ENCODE assay signal across 8 cellular contexts in the genomic region with DNA sequence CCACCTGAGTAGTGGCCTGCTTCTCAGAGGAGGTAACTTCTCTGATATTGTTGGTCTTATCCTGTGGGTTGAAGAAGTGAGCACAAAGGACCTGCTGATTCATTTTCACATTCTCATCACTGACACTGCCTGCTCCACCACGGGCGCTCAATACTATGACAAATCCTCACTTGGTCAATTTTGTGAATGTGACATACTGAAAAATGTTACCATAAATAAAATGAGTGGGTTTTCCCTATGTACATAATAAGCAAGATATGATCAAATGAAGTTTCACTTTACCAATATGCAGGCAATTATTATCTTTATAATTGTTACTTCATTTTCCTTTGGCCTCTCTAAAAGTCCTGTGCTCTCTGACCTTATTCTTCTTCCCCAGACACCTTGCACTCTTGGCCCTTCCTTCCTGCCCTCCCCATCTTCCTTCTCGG.
DNase-seq lines count a peak whose midpoint lies in the region; ATAC-seq, FAIRE-seq and TF ChIP-seq lines count a peak whose summit lies in the region.

No MANE protein-coding gene starts in this region.

- H3K36me3 ChIP-seq in liver (ENCODE audit: control insufficient read depth in 4 of 4, insufficient read depth in 3 of 4, low read depth in 1 of 4, low read length in 3 of 4) (no peaks in the 10 kb centered on the region), HepG2 (replicated peaks in 1 of 2; ENCODE audit: control insufficient read depth in 1 of 2, insufficient read depth in 2 of 2, low read length in 2 of 2) (no peaks in the 10 kb centered on the region)

- peak overlapping the region; percentile 80 for H3K4me3 Mint-ChIP-seq in activated naive CD4-positive, alpha-beta T cell treated with anti-CD3 and anti-CD28 coated beads, Interleukin-2, amount 50 U/mL, for 24 hours

- H3K4me3 ChIP-seq in liver (ENCODE audit: low read depth in 1 of 3, low read length in 3 of 3) (no peak overlapping the region), HepG2 (replicated peaks in 1 of 3; ENCODE audit: insufficient read depth in 1 of 3, low read depth in 2 of 3, low read length in 3 of 3) (no peak overlapping the region), skin epidermis (no peak overlapping the region)

- no peak for TF ChIP-seq POLR2A in HepG2 (IDR thresholded peaks at IDR 0.05; ENCODE audit: insufficient read depth in 1 of 2, low read depth in 2 of 2, low read length in 2 of 2)

- H3K27me3 ChIP-seq in liver (ENCODE audit: control insufficient read depth in 4 of 4, insufficient read depth in 4 of 4, low read length in 3 of 4) (peaks cover 0 to 2% (median 0%) of the 10 kb centered on the region in 4 donors), HepG2 (ENCODE audit: control insufficient read depth in 1 of 2, insufficient read depth in 2 of 2, low read length in 2 of 2) (peaks cover 0 to 9% of the 10 kb centered on the region in 2 experiments; a peak in 1 of 5 replicates)

- no peak overlapping the region for H2AFZ ChIP-seq in HepG2 (ENCODE audit: low read length)

- no peaks in the 10 kb centered on the region for H3K9me3 Mint-ChIP-seq in activated naive CD4-positive, alpha-beta T cell treated with anti-CD3 and anti-CD28 coated beads, Interleukin-2, amount 50 U/mL, for 24 hours

- H3K9me3 ChIP-seq in liver (ENCODE audit: control insufficient read depth in 4 of 4, low read length in 3 of 4): no peaks in the 10 kb centered on the region
- H3K9me3 ChIP-seq in HepG2 (ENCODE audit: low read length): no peaks in the 10 kb centered on the region

- POLR2A ChIA-PET in HepG2 (lab: Yijun Ruan, JAX): no interaction called here

- 73% methylated on average over 3 of the region's 3 CpGs for WGBS in liver
- WGBS in HepG2 (ENCODE audit: low lambda C conversion rate): 45% methylated on average over 3 of the region's 3 CpGs

- H3K4me1 Mint-ChIP-seq in activated naive CD4-positive, alpha-beta T cell treated with anti-CD3 and anti-CD28 coated beads, Interleukin-2, amount 50 U/mL, for 24 hours: peaks cover 94% of the 10 kb centered on the region

- H3K27me3 Mint-ChIP-seq in activated naive CD4-positive, alpha-beta T cell treated with anti-CD3 and anti-CD28 coated beads, Interleukin-2, amount 50 U/mL, for 24 hours: no peaks in the 10 kb centered on the region

- in situ Hi-C loops in HepG2 (cut with HindIII; ENCODE audit: extremely low pct_ligation_motif_present, low pct_unique_long_range_greater_than_20kb): no loop called here

- H3K27ac ChIP-seq in liver (ENCODE audit: low read depth in 1 of 2, low read length in 2 of 2) (peak overlapping the region; percentile 61 to 68), HepG2 (ENCODE audit: extremely low read length, insufficient read depth, low read length) (no peak overlapping the region), skin epidermis (peak overlapping the region in 17 of 21 experiments; percentile 18 to 88 (median 68))

- H4K20me1 ChIP-seq in HepG2 (ENCODE audit: insufficient read depth, low read length): no peaks in the 10 kb centered on the region

- H3K9ac ChIP-seq in liver (ENCODE audit: low read depth in 1 of 2, low read length in 2 of 2) (no peak overlapping the region), HepG2 (ENCODE audit: insufficient read depth, low read depth, low read length) (no peak overlapping the region)

- H3K4me2 ChIP-seq in HepG2 (ENCODE audit: low read depth, low read length): no peak overlapping the region

- FAIRE-seq in HepG2 (lab: Jason Lieb, UNC): no peak

- TF ChIP-seq RAD21 in liver (IDR thresholded peaks at IDR 0.05): no peak
- no peak for TF ChIP-seq RAD21 in HepG2 (CRISPR knock-in tag; IDR thresholded peaks at IDR 0.05)

- no peaks in the 10 kb centered on the region for H3K79me2 ChIP-seq in HepG2 (ENCODE audit: insufficient read depth, low read length)

- DNase-seq in HepG2 (ENCODE audit: low spot score) (no peak), NCI-H524 (lab: John Stamatoyannopoulos, UW) (no peak), GF-D8 (lab: John Stamatoyannopoulos, UW) (no peak), NCI-H526 treated with DMSO at 0.1 percent for 48 hours (lab: John Stamatoyannopoulos, UW) (no peak)

- no peak for ATAC-seq in HepG2
- ATAC-seq in HG03280 (IDR thresholded peaks at IDR 0.05; ENCODE audit: unreplicated experiment): peak; percentile 71

- peak overlapping the region; percentile 98 for H3K27ac Mint-ChIP-seq in activated naive CD4-positive, alpha-beta T cell treated with anti-CD3 and anti-CD28 coated beads, Interleukin-2, amount 50 U/mL, for 24 hours

- TF ChIP-seq EP300 in HepG2 (IDR thresholded peaks at IDR 0.05; ENCODE audit: low read depth in 2 of 2, low read length in 2 of 2) (no peak), HepG2 (CRISPR knock-in tag; IDR thresholded peaks at IDR 0.05; ENCODE audit: borderline replicate concordance) (no peak)

- no TSS peak for BruUV-seq in HepG2 (replicated peaks; lab: Mats Ljungman, UMichigan)

- TF ChIP-seq CTCF in liver (IDR thresholded peaks at IDR 0.05; ENCODE audit: low read depth, low read length, missing input control) (no peak), HepG2 (CRISPR knock-in tag; IDR thresholded peaks at IDR 0.05) (no peak)

- H3K36me3 Mint-ChIP-seq in activated naive CD4-positive, alpha-beta T cell treated with anti-CD3 and anti-CD28 coated beads, Interleukin-2, amount 50 U/mL, for 24 hours: no peaks in the 10 kb centered on the region

- CTCF ChIA-PET in HepG2 (lab: Yijun Ruan, JAX; ENCODE audit: low intra/inter-chr PET ratio, low total read pairs): no interaction called here

- intact Hi-C loops in HepG2 (cut with micrococcal nuclease; ENCODE audit: unreplicated experiment): no loop called here

- H3K4me1 ChIP-seq in liver (ENCODE audit: control insufficient read depth in 4 of 4, insufficient read depth in 4 of 4, low read length in 3 of 4): peaks cover 0 to 4% (median 0%) of the 10 kb centered on the region in 4 donors
- H3K4me1 ChIP-seq in HepG2 (ENCODE audit: insufficient read depth, low read length): no peaks in the 10 kb centered on the region

TF ChIP-seq in liver, 16 proteins besides CTCF, POLR2A, EP300 and RAD21 (continues in another document):
- TF ChIP-seq GABPA (IDR thresholded peaks at IDR 0.05 in 1 of 2, conservative IDR thresholded peaks at IDR 0.05 in 1 of 2): no peak
- TF ChIP-seq FOXA2 (IDR thresholded peaks at IDR 0.05): no peak
- TF ChIP-seq, protein P1, sequence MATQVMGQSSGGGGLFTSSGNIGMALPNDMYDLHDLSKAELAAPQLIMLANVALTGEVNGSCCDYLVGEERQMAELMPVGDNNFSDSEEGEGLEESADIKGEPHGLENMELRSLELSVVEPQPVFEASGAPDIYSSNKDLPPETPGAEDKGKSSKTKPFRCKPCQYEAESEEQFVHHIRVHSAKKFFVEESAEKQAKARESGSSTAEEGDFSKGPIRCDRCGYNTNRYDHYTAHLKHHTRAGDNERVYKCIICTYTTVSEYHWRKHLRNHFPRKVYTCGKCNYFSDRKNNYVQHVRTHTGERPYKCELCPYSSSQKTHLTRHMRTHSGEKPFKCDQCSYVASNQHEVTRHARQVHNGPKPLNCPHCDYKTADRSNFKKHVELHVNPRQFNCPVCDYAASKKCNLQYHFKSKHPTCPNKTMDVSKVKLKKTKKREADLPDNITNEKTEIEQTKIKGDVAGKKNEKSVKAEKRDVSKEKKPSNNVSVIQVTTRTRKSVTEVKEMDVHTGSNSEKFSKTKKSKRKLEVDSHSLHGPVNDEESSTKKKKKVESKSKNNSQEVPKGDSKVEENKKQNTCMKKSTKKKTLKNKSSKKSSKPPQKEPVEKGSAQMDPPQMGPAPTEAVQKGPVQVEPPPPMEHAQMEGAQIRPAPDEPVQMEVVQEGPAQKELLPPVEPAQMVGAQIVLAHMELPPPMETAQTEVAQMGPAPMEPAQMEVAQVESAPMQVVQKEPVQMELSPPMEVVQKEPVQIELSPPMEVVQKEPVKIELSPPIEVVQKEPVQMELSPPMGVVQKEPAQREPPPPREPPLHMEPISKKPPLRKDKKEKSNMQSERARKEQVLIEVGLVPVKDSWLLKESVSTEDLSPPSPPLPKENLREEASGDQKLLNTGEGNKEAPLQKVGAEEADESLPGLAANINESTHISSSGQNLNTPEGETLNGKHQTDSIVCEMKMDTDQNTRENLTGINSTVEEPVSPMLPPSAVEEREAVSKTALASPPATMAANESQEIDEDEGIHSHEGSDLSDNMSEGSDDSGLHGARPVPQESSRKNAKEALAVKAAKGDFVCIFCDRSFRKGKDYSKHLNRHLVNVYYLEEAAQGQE (IDR thresholded peaks at IDR 0.05): no peak
- TF ChIP-seq, protein P2, sequence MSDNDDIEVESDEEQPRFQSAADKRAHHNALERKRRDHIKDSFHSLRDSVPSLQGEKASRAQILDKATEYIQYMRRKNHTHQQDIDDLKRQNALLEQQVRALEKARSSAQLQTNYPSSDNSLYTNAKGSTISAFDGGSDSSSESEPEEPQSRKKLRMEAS (IDR thresholded peaks at IDR 0.05): no peak

TF ChIP-seq in HepG2, 621 proteins besides CTCF, POLR2A, EP300 and RAD21 (continues in another document):
- TF ChIP-seq ZNF33B (CRISPR knock-in tag; IDR thresholded peaks at IDR 0.05) (no peak), ZKSCAN1 (IDR thresholded peaks at IDR 0.05; ENCODE audit: low read length) (no peak), BCL6 (CRISPR knock-in tag; IDR thresholded peaks at IDR 0.05) (no peak), ZNF496 (CRISPR knock-in tag; IDR thresholded peaks at IDR 0.05; ENCODE audit: insufficient replicate concordance) (no peak), ZNF879 (CRISPR knock-in tag; IDR thresholded peaks at IDR 0.05) (no peak), THYN1 (CRISPR knock-in tag; IDR thresholded peaks at IDR 0.05; ENCODE audit: borderline replicate concordance, low read depth) (no peak), ZSCAN9 (CRISPR knock-in tag; IDR thresholded peaks at IDR 0.05; ENCODE audit: borderline replicate concordance) (no peak), CAMTA2 (CRISPR knock-in tag; IDR thresholded peaks at IDR 0.05; ENCODE audit: borderline replicate concordance) (no peak), ZSCAN12 (CRISPR knock-in tag; IDR thresholded peaks at IDR 0.05) (no peak), NFYB (CRISPR knock-in tag; IDR thresholded peaks at IDR 0.05) (no peak), CBX2 (IDR thresholded peaks at IDR 0.05; ENCODE audit: low read depth, low read length) (no peak), CBX2 (CRISPR knock-in tag; IDR thresholded peaks at IDR 0.05; ENCODE audit: low read depth) (no peak)
- TF ChIP-seq, protein P3, sequence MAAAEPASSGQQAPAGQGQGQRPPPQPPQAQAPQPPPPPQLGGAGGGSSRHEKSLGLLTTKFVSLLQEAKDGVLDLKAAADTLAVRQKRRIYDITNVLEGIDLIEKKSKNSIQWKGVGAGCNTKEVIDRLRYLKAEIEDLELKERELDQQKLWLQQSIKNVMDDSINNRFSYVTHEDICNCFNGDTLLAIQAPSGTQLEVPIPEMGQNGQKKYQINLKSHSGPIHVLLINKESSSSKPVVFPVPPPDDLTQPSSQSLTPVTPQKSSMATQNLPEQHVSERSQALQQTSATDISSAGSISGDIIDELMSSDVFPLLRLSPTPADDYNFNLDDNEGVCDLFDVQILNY (CRISPR knock-in tag; conservative IDR thresholded peaks at IDR 0.05): no peak
